In the genomic region with DNA sequence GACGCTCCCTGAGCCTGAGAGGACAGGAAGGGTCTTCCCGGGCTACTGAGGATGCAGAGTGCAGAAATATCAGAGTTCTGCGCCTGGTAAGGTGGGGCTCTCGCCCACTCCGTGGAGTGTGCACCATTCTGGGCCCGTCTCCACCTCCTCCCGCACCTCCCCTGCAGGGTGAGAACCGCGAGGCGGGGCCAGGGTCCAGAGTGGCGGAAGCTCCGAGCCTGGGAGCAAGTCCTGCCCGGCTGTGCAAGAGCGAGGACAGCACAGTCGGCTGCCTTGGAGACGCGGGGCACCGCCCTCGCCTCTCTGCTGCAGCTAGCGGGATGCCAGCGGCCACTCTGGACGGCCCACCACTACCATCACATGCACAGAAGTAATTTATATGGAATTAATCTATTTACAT, we compare ENCODE assay signal across 22 cellular contexts.
DNase-seq lines count a peak whose midpoint lies in the region; ATAC-seq, FAIRE-seq and TF ChIP-seq lines count a peak whose summit lies in the region.
"Had no signal": no experiment of that assay in that cellular context is flagged by ENCODE, and none has a peak within 500 bp of the region (broad histone marks: within the 10 kb centered on the region; RNA-seq: fewer than 3 reads in every experiment).

No MANE protein-coding gene starts in this region.

- H4K91ac ChIP-seq in H1 (replicated peaks; ENCODE audit: insufficient read length, low read length) (no peak overlapping the region), neuronal stem cell (ENCODE audit: low read depth, low read length, poor library complexity) (no peak overlapping the region)

- POLR2A ChIA-PET in H1 (lab: Charles Lee; ENCODE audit: partially characterized antibody): no interaction called here

- TF ChIP-seq RAD21 in H1 (IDR thresholded peaks at IDR 0.05 in 1 of 2, conservative IDR thresholded peaks at IDR 0.05 in 1 of 2; ENCODE audit: low read depth in 2 of 2, low read length in 2 of 2): no peak

- no peak overlapping the region for H2AFZ ChIP-seq in H1 (ENCODE audit: low read length)
- no peak overlapping the region for H2AFZ ChIP-seq in neuronal stem cell (ENCODE audit: low read length)

- 94% methylated on average over 19 of the region's 22 CpGs; no CpG with 5 or more reads in 1 of the 2 experiments for WGBS in H1 (ENCODE audit: extremely low coverage in 1 of 2, insufficient coverage in 1 of 2, insufficient read length in 1 of 2, insufficient replicate concordance in 2 of 2, low coverage in 1 of 2, low lambda C conversion rate in 2 of 2, missing lambda C conversion rate in 1 of 2), 2 experiments
- WGBS in neuronal stem cell (ENCODE audit: extremely low coverage in 2 of 2, insufficient read length in 2 of 2, insufficient replicate concordance in 1 of 2), 2 donors: no CpG with 5 or more reads among the region's 22 CpGs

- H3K79me1 ChIP-seq in H1 (ENCODE audit: low read depth, low read length) (no peaks in the 10 kb centered on the region), neuronal stem cell (ENCODE audit: low read depth, low read length) (no peaks in the 10 kb centered on the region)

- no peak overlapping the region for H3K4ac ChIP-seq in H1 (replicated peaks; ENCODE audit: insufficient read length, low read depth, low read length)
- H3K4ac ChIP-seq in neuronal stem cell (ENCODE audit: low read length): peak overlapping the region; percentile 66

- H3K14ac ChIP-seq in H1 (ENCODE audit: insufficient read length) (no peak overlapping the region), neuronal stem cell (ENCODE audit: low read length) (peak overlapping the region; percentile 8)

- H3K23ac ChIP-seq in H1 (ENCODE audit: insufficient read length) (no peak overlapping the region), neuronal stem cell (ENCODE audit: low read depth, low read length, poor library complexity) (no peak overlapping the region)

- H3K9me3 ChIP-seq in H1 (ENCODE audit: insufficient read depth in 2 of 2, low read depth in 1 of 2, low read length in 1 of 2) (no peaks in the 10 kb centered on the region), neuronal stem cell (replicated peaks in 1 of 2; ENCODE audit: control insufficient read depth in 2 of 2, insufficient read depth in 1 of 2, low read depth in 1 of 2, low read length in 2 of 2) (no peaks in the 10 kb centered on the region), upper lobe of right lung (no peaks in the 10 kb centered on the region)

- H2BK12ac ChIP-seq in H1 (ENCODE audit: low read depth, low read length) (no peak overlapping the region), neuronal stem cell (ENCODE audit: low read length) (no peak overlapping the region)

- H3K18ac ChIP-seq in H1 (ENCODE audit: extremely low read depth, low read length) (no peak overlapping the region), neuronal stem cell (ENCODE audit: low read length) (peak overlapping the region; percentile 28)

- H3K4me2 ChIP-seq in H1 (ENCODE audit: insufficient read depth in 1 of 2, low read depth in 2 of 2, low read length in 2 of 2) (no peak overlapping the region), neuronal stem cell (ENCODE audit: insufficient read depth, low read length, poor library complexity, severe bottlenecking) (no peak overlapping the region)

- ATAC-seq in upper lobe of right lung: peak; percentile 33

- H2BK15ac ChIP-seq in H1 (ENCODE audit: low read length) (no peak overlapping the region), neuronal stem cell (ENCODE audit: low read length) (no peak overlapping the region)

- H3K36me3 ChIP-seq in H1 (ENCODE audit: control insufficient read depth in 2 of 4, insufficient read depth in 4 of 4, low read length in 3 of 4): no peaks in the 10 kb centered on the region
- no peaks in the 10 kb centered on the region for H3K36me3 ChIP-seq in neuronal stem cell (replicated peaks in 1 of 2; ENCODE audit: control insufficient read depth in 2 of 2, insufficient read depth in 2 of 2, low read length in 2 of 2)
- H3K36me3 ChIP-seq in upper lobe of right lung: no peaks in the 10 kb centered on the region

- no peaks in the 10 kb centered on the region for H3K79me2 ChIP-seq in H1 (ENCODE audit: control insufficient read depth in 1 of 2, insufficient read depth in 2 of 2, low read length in 2 of 2)

- no peak overlapping the region for H3K56ac ChIP-seq in H1 (replicated peaks; ENCODE audit: insufficient read length, low read depth, low read length)

- FAIRE-seq in H1 (lab: Jason Lieb, UNC): no peak
- FAIRE-seq: D721Med had no signal

- no peak overlapping the region for H2BK20ac ChIP-seq in H1 (ENCODE audit: low read length)

- H4K20me1 ChIP-seq in H1 (replicated peaks in 1 of 2; ENCODE audit: control insufficient read depth in 1 of 2, insufficient read depth in 2 of 2, low read length in 2 of 2): no peaks in the 10 kb centered on the region

- no peaks in the 10 kb centered on the region for H3K27me3 ChIP-seq in H1 (replicated peaks in 1 of 4; ENCODE audit: control insufficient read depth in 3 of 4, extremely low read depth in 1 of 4, insufficient read depth in 3 of 4, low read length in 3 of 4)
- no peaks in the 10 kb centered on the region for H3K27me3 ChIP-seq in neuronal stem cell (ENCODE audit: control insufficient read depth in 3 of 3, insufficient read depth in 3 of 3, low read depth in 1 of 3, low read length in 3 of 3)
- no peaks in the 10 kb centered on the region for H3K27me3 ChIP-seq in upper lobe of right lung

- no peak overlapping the region for H4K5ac ChIP-seq in H1 (ENCODE audit: insufficient read length, low read depth, low read length)

- H4K8ac ChIP-seq in H1 (ENCODE audit: extremely low read depth, insufficient read depth, low read length) (0 out of 2 replicates have a peak overlapping the region, but pooled peaks have one; percentile 22), neuronal stem cell (ENCODE audit: low read depth, low read length) (no peak overlapping the region)

- H2AK5ac ChIP-seq in H1 (ENCODE audit: low read depth, low read length): no peak overlapping the region
- no peak overlapping the region for H2AK5ac ChIP-seq in neuronal stem cell (ENCODE audit: low read depth, low read length)

- no peak overlapping the region for H3K27ac ChIP-seq in H1 (ENCODE audit: low read depth, low read length)
- H3K27ac ChIP-seq in neuronal stem cell (replicated peaks; ENCODE audit: low read length): no peak overlapping the region
- H3K27ac ChIP-seq in upper lobe of right lung: no peak overlapping the region
- H3K27ac ChIP-seq in substantia nigra (ENCODE audit: low read depth, low read length, poor library complexity, severe bottlenecking): no peak overlapping the region

- TF ChIP-seq POLR2A in H1 (IDR thresholded peaks at IDR 0.05; ENCODE audit: control extremely low read depth in 1 of 2, low read depth in 2 of 2, low read length in 2 of 2): no peak

- CTCF ChIA-PET in H1 (lab: Charles Lee; ENCODE audit: partially characterized antibody): interaction anchor here (1.3 kb wide), 1 partner anchor 12 kb away, joined by 5 read pairs; no protein-coding TSS in a partner anchor

- DNase-seq in activated gamma-delta T cell (lab: John Stamatoyannopoulos, UW) (peak; percentile 4), activated gamma-delta T cell treated with Interleukin-2 at 50 U/mL for 16 hours (no peak), H1 (ENCODE audit: low read depth in 1 of 2, low spot score in 2 of 2) (no peak), neuronal stem cell (ENCODE audit: low spot score) (no peak), upper lobe of right lung (no peak), substantia nigra (lab: John Stamatoyannopoulos, UW) (no peak)
- no peak for DNase-seq in activated CD4-positive, alpha-beta T cell treated with anti-CD3 and anti-CD28 coated beads for 48 hours
- no peak for DNase-seq in effector CD8-positive, alpha-beta T cell (lab: John Stamatoyannopoulos, UW)
- DNase-seq: 8988T; CD4-positive, CD25-positive, alpha-beta regulatory T cell; GOT3; HCEC 1CT; KBM-7; MV-4-11; NCI-H1105 treated with DMSO at 0.1 percent for 48 hours; NCI-H1694 treated with DMSO at 0.1 percent for 48 hours; NCI-H2081; NCI-H2227 treated with DMSO at 0.1 percent for 48 hours; NCI-H526 treated with DMSO at 0.1 percent for 48 hours; Right ventricle myocardium superior; RPMI8226 had no signal

- no peak overlapping the region for H3K9ac ChIP-seq in H1 (replicated peaks in 1 of 4; ENCODE audit: extremely low read depth in 1 of 4, low read depth in 3 of 4, low read length in 3 of 4)
- no peak overlapping the region for H3K9ac ChIP-seq in neuronal stem cell (ENCODE audit: low read depth, low read length, poor library complexity)

- H3K4me1 ChIP-seq in H1 (replicated peaks in 1 of 4; ENCODE audit: control insufficient read depth in 3 of 4, insufficient read depth in 4 of 4, low read length in 3 of 4): no peaks in the 10 kb centered on the region
- no peaks in the 10 kb centered on the region for H3K4me1 ChIP-seq in neuronal stem cell (ENCODE audit: control insufficient read depth in 2 of 2, insufficient read depth in 1 of 2, low read depth in 1 of 2, low read length in 2 of 2)
- H3K4me1 ChIP-seq in upper lobe of right lung: no peaks in the 10 kb centered on the region

- H3K4me3 ChIP-seq in H1 (ENCODE audit: extremely low read depth in 1 of 4, insufficient read depth in 2 of 4, low read depth in 3 of 4, low read length in 4 of 4): no peak overlapping the region
- H3K4me3 ChIP-seq in neuronal stem cell (ENCODE audit: low read length in 2 of 2): no peak overlapping the region
- no peak overlapping the region for H3K4me3 ChIP-seq in upper lobe of right lung

- no peak for TF ChIP-seq EP300 in H1 (IDR thresholded peaks at IDR 0.05; ENCODE audit: borderline replicate concordance in 1 of 2, low read depth in 2 of 2, low read length in 2 of 2)

- H3K23me2 ChIP-seq in H1 (ENCODE audit: low read depth, low read length): no peaks in the 10 kb centered on the region

- intact Hi-C loops in upper lobe of right lung (cut with DNase I): no loop called here

- no peak overlapping the region for H2BK120ac ChIP-seq in H1 (replicated peaks; ENCODE audit: low read depth, low read length)
- H2BK120ac ChIP-seq in neuronal stem cell (ENCODE audit: low read depth, low read length): no peak overlapping the region

- no peak for TF ChIP-seq CTCF in H1 (IDR thresholded peaks at IDR 0.05; ENCODE audit: control extremely low read depth in 1 of 3, insufficient read depth in 1 of 3, low read depth in 1 of 3, low read length in 3 of 3)
- no peak for TF ChIP-seq CTCF in upper lobe of right lung (IDR thresholded peaks at IDR 0.05)

- H2BK5ac ChIP-seq in H1 (ENCODE audit: low read depth, low read length) (no peak overlapping the region), neuronal stem cell (ENCODE audit: low read length) (no peak overlapping the region)

TF ChIP-seq in H1, 55 proteins besides CTCF, POLR2A, EP300 and RAD21 (continues in another document):
- TF ChIP-seq CBX8 (IDR thresholded peaks at IDR 0.05; ENCODE audit: borderline replicate concordance, low read depth, low read length): no peak
- no peak for TF ChIP-seq RXRA (IDR thresholded peaks at IDR 0.05; ENCODE audit: insufficient read depth, low read depth, low read length)
- no peak for TF ChIP-seq POLR2AphosphoS5 (IDR thresholded peaks at IDR 0.05; ENCODE audit: low read depth, low read length)
- no peak for TF ChIP-seq BCL11A (IDR thresholded peaks at IDR 0.05; ENCODE audit: low read depth in 2 of 2, low read length in 2 of 2)
- no peak for TF ChIP-seq SP4 (IDR thresholded peaks at IDR 0.05; ENCODE audit: low read length)
- no peak for TF ChIP-seq CBX5 (IDR thresholded peaks at IDR 0.05; ENCODE audit: low read depth, low read length)
- TF ChIP-seq KDM1A (IDR thresholded peaks at IDR 0.05; ENCODE audit: borderline replicate concordance, low read length): no peak
